In genomic region chr16:14491831-14492529, GRCh38 we compare ENCODE assay signal across 22 cellular contexts.
DNase-seq lines count a peak whose midpoint lies in the region; ATAC-seq and TF ChIP-seq lines count a peak whose summit lies in the region.
"Had no signal": no experiment of that assay in that cellular context is flagged by ENCODE, and none has a peak within 500 bp of the region (broad histone marks: within the 10 kb centered on the region; RNA-seq: fewer than 3 reads in every experiment).

No MANE protein-coding gene starts in this region.

- H3K4me3 ChIP-seq in left ventricle myocardium inferior (no peak overlapping the region), heart right ventricle (no peak overlapping the region), thyroid gland (replicated peaks in 1 of 3) (no peak overlapping the region), transverse colon (no peak overlapping the region)
- H3K4me3 ChIP-seq: cardiac muscle cell, hepatocyte, lung, PC-9, SJCRH30 had no signal

- H3K27me3 Mint-ChIP-seq in chondrocyte (ENCODE audit: low read depth), result no peaks in the 10 kb centered on the region
- H3K27me3 Mint-ChIP-seq in natural killer cell treated with Interleukin-12 subunit alpha and Interleukin-12 subunit beta and Interleukin-15 and Interleukin-18, amount 100 ng/mL, for 72 hours, result no peaks in the 10 kb centered on the region

- peaks cover 51% of the 10 kb centered on the region for H3K4me1 Mint-ChIP-seq in chondrocyte (ENCODE audit: low read depth)
- peaks cover 56 to 59% of the 10 kb centered on the region in 2 donors for H3K4me1 Mint-ChIP-seq in natural killer cell treated with Interleukin-12 subunit alpha and Interleukin-12 subunit beta and Interleukin-15 and Interleukin-18, amount 100 ng/mL, for 72 hours (ENCODE audit: low read depth in 2 of 2)

- in situ Hi-C loops in transverse colon (cut with MboI; ENCODE audit: low pct_ligation_motif_present in 1 of 4, low pct_unique_long_range_greater_than_20kb in 1 of 4, low sequenced_read_pairs in 3 of 4), result no loop called here

- no peaks in the 10 kb centered on the region for H3K9me3 ChIP-seq in left ventricle myocardium inferior (replicated peaks)
- H3K9me3 ChIP-seq in heart right ventricle, result no peaks in the 10 kb centered on the region
- H3K9me3 ChIP-seq in thyroid gland, result no peaks in the 10 kb centered on the region
- H3K9me3 ChIP-seq in transverse colon, result no peaks in the 10 kb centered on the region
- H3K9me3 ChIP-seq: SJCRH30 had no signal

- TF ChIP-seq POLR2A in thyroid gland (IDR thresholded peaks at IDR 0.05) (no peak), transverse colon (IDR thresholded peaks at IDR 0.05) (no peak)

- no peaks in the 10 kb centered on the region for H3K9me3 Mint-ChIP-seq in chondrocyte (ENCODE audit: low read depth)
- no peaks in the 10 kb centered on the region for H3K9me3 Mint-ChIP-seq in natural killer cell treated with Interleukin-12 subunit alpha and Interleukin-12 subunit beta and Interleukin-15 and Interleukin-18, amount 100 ng/mL, for 72 hours
- H3K9me3 Mint-ChIP-seq: neural crest cell; T-helper 2 cell treated with Interferon-gamma antibody and Interleukin-4, amounts not matched to agents 5 μg/mL and 100 μg/mL, for 36 hours had no signal

- H3K27me3 ChIP-seq in left ventricle myocardium inferior (ENCODE audit: low read depth), result no peaks in the 10 kb centered on the region
- H3K27me3 ChIP-seq in heart right ventricle, result no peaks in the 10 kb centered on the region
- H3K27me3 ChIP-seq in thyroid gland, result no peaks in the 10 kb centered on the region
- no peaks in the 10 kb centered on the region for H3K27me3 ChIP-seq in transverse colon
- H3K27me3 ChIP-seq: cardiac muscle cell, hepatocyte, SJCRH30 had no signal

- DNase-seq in left ventricle myocardium inferior, result no peak
- DNase-seq in heart right ventricle, result no peak
- no peak for DNase-seq in chondrocyte (ENCODE audit: low spot score)
- DNase-seq in natural killer cell treated with Interleukin-12 subunit alpha and Interleukin-12 subunit beta and Interleukin-15 and Interleukin-18, amount 100 ng/mL, for 72 hours (ENCODE audit: low spot score), result no peak
- no peak for DNase-seq in thyroid gland
- DNase-seq in transverse colon, result no peak
- DNase-seq in hypothalamus (lab: John Stamatoyannopoulos, UW), result no peak
- DNase-seq: activated CD4-positive, CD25-positive, alpha-beta regulatory T cell treated with anti-CD3 and anti-CD28 coated beads, Interleukin-2, amount 50 U/mL, for 72 hours; activated effector memory CD4-positive, alpha-beta T cell treated with Interleukin-2 at 50 U/mL for 16 hours; effector CD4-positive, alpha-beta T cell; GF-D8; NCI-H1436; NCI-H774; PC-9; SJCRH30; stimulated activated CD4-positive, alpha-beta T cell treated with anti-CD3 and anti-CD28 coated beads, Interleukin-12 subunit alpha, Interleukin-12 subunit beta, amount 100 ng/mL, for 4 hours had no signal

- peak overlapping the region; percentile 44 for H3K27ac ChIP-seq in left ventricle myocardium inferior (replicated peaks)
- H3K27ac ChIP-seq in heart right ventricle, result peak overlapping the region in 5 of 10 donors; percentile 21 to 68 (median 32)
- peak overlapping the region in 2 of 3 donors; percentile 9 to 28 for H3K27ac ChIP-seq in thyroid gland
- H3K27ac ChIP-seq in transverse colon, result no peak overlapping the region
- H3K27ac ChIP-seq: cardiac muscle cell, hepatocyte, PC-9, SJCRH30 had no signal

- TF ChIP-seq EP300 in transverse colon (IDR thresholded peaks at IDR 0.05; ENCODE audit: low read depth), result no peak

- ATAC-seq in heart right ventricle (no peak), HG03457 (IDR thresholded peaks at IDR 0.05; ENCODE audit: unreplicated experiment) (no peak)
- no peak for ATAC-seq in natural killer cell treated with Interleukin-12 subunit alpha and Interleukin-12 subunit beta and Interleukin-15 and Interleukin-18, amount 100 ng/mL, for 72 hours

- 54 to 69% methylated on average over 11 of the region's 11 CpGs for WGBS in heart right ventricle, 2 donors
- 76 to 86% methylated on average over 11 of the region's 11 CpGs for WGBS in thyroid gland, 2 donors
- 85 to 88% methylated on average over 5 to 11 of the region's 11 CpGs for WGBS in transverse colon (ENCODE audit: low coverage in 1 of 2), 2 donors

- H3K36me3 ChIP-seq in left ventricle myocardium inferior (no peaks in the 10 kb centered on the region), heart right ventricle (no peaks in the 10 kb centered on the region), thyroid gland (no peaks in the 10 kb centered on the region), transverse colon (no peaks in the 10 kb centered on the region)
- H3K36me3 ChIP-seq: cardiac muscle cell, SJCRH30 had no signal

- H3K27ac Mint-ChIP-seq in chondrocyte (ENCODE audit: unreplicated experiment), result peak overlapping the region; percentile 20
- H3K27ac Mint-ChIP-seq in natural killer cell treated with Interleukin-12 subunit alpha and Interleukin-12 subunit beta and Interleukin-15 and Interleukin-18, amount 100 ng/mL, for 72 hours, result no peak overlapping the region
- H3K27ac Mint-ChIP-seq: T-helper 2 cell treated with Interferon-gamma antibody and Interleukin-4, amounts not matched to agents 5 μg/mL and 100 μg/mL, for 36 hours had no signal

- no peak overlapping the region for H3K4me3 Mint-ChIP-seq in chondrocyte (ENCODE audit: unreplicated experiment)
- peak overlapping the region; percentile 11 for H3K4me3 Mint-ChIP-seq in natural killer cell treated with Interleukin-12 subunit alpha and Interleukin-12 subunit beta and Interleukin-15 and Interleukin-18, amount 100 ng/mL, for 72 hours
- H3K4me3 Mint-ChIP-seq: neural crest cell; T-helper 2 cell treated with Interferon-gamma antibody and Interleukin-4, amounts not matched to agents 5 μg/mL and 100 μg/mL, for 36 hours had no signal

- H3K4me1 ChIP-seq in left ventricle myocardium inferior, result peaks cover 63% of the 10 kb centered on the region
- peaks cover 0 to 67% (median 42%) of the 10 kb centered on the region in 9 donors for H3K4me1 ChIP-seq in heart right ventricle
- H3K4me1 ChIP-seq in thyroid gland, result peaks cover 20 to 22% of the 10 kb centered on the region in 2 donors
- peaks cover 4 to 18% (median 11%) of the 10 kb centered on the region in 4 donors for H3K4me1 ChIP-seq in transverse colon
- H3K4me1 ChIP-seq: SJCRH30 had no signal

- TF ChIP-seq CTCF in left ventricle myocardium inferior (IDR thresholded peaks at IDR 0.05; ENCODE audit: borderline replicate concordance) (no peak), heart right ventricle (IDR thresholded peaks at IDR 0.05) (no peak), chondrocyte (IDR thresholded peaks at IDR 0.05) (no peak), thyroid gland (IDR thresholded peaks at IDR 0.05) (no peak), transverse colon (IDR thresholded peaks at IDR 0.05) (no peak)

- intact Hi-C loops in left ventricle myocardium inferior (cut with micrococcal nuclease) (no loop called here), heart right ventricle (cut with DNase I) (loop anchor here in 1 of 10 donors (10.0 kb wide), 2 partner anchors 63 to 187 kb away; no protein-coding TSS in a partner anchor), thyroid gland (cut with DNase I) (no loop called here), transverse colon (cut with DNase I; ENCODE audit: low total_unique reads) (no loop called here)

- peaks cover 4% of the 10 kb centered on the region for H3K36me3 Mint-ChIP-seq in chondrocyte (ENCODE audit: low read depth)
- H3K36me3 Mint-ChIP-seq in natural killer cell treated with Interleukin-12 subunit alpha and Interleukin-12 subunit beta and Interleukin-15 and Interleukin-18, amount 100 ng/mL, for 72 hours, result peaks cover 10% of the 10 kb centered on the region

Comparison
In these comparisons a context has a peak if more than half of its experiments do, and no peak if none do; other contexts are left out.
1. H3K27ac ChIP-seq: peak in left ventricle myocardium inferior (single experiment) and thyroid gland (2 of 3); none in transverse colon (0 of 4).